In the genomic region with DNA sequence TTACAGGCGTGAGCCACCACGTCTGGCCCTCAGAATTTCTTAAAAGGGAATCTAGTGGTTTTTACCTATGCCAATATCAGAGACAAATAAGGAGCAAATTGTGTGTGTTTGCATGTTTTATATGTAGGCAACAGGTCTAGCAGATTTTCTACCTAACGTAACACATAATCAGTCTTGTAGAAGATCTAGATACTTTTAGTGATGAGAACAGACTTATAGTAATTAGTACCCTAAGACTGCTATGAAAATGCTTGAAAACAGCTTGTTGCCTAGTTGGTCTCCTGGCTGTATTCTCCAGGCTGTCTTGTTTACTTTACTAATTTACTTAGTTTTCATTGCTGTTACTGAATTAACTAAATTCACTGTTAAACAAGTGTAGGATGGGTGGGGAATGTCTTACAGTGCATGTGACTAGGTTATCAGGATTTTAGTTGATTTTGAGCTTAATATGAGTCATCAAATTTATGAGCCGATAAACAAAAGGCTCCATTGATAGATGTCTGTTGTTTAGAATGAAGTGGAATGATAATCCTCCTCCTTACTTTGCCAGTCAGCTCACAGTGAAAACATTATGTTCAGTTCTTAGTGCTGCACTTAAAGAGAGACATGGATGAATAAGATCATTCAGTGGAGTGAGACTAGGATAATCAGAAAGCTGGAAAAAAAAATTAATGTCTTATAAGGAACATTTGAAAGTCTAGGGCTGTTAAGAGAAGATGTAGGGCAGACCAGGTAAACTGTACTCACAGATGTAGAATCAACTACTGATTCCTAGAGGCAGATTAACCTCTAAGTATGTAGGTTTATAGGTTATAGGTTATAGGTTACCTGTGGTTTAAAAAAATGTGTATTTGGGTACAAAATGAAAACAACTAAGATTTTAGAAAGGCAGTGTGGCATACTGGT, we compare ENCODE assay signal across 10 cellular contexts. TPM values are rescaled to one million over a fixed set of nuclear protein-coding genes. Genes with fewer than 3 reads are reported as not detected.
DNase-seq lines count a peak whose midpoint lies in the region; ATAC-seq and TF ChIP-seq lines count a peak whose summit lies in the region.
"Had no signal": no experiment of that assay in that cellular context is flagged by ENCODE, and none has a peak within 500 bp of the region (broad histone marks: within the 10 kb centered on the region; RNA-seq: fewer than 3 reads in every experiment).

No MANE protein-coding gene starts in this region.

- H3K36me3 ChIP-seq in breast epithelium (no peaks in the 10 kb centered on the region), mesodermal cell (ENCODE audit: control insufficient read depth, insufficient read depth, low read length) (peaks cover 22% of the 10 kb centered on the region)

- H3K4me1 ChIP-seq in breast epithelium (peaks cover 0 to 6% of the 10 kb centered on the region in 2 donors), mesodermal cell (ENCODE audit: control insufficient read depth, insufficient read depth, low read length, poor library complexity, severe bottlenecking) (peaks cover 11% of the 10 kb centered on the region)

- TF ChIP-seq EP300 in Ishikawa (IDR thresholded peaks at IDR 0.05; ENCODE audit: borderline replicate concordance): peak; percentile 42; the same call in 1 of the 2 replicates

- no peak for TF ChIP-seq RAD21 in Ishikawa (IDR thresholded peaks at IDR 0.05; ENCODE audit: low read depth)

- no peak for TF ChIP-seq CTCF in 22Rv1 (IDR thresholded peaks at IDR 0.05)
- TF ChIP-seq CTCF in breast epithelium (IDR thresholded peaks at IDR 0.05): no peak

- H3K27ac ChIP-seq in 22Rv1 (peak overlapping the region; percentile 51), breast epithelium (peak overlapping the region; percentile 27 to 58), mesodermal cell (ENCODE audit: low read depth, low read length, severe bottlenecking) (peak overlapping the region; percentile 73)

- intact Hi-C loops in breast epithelium (cut with DNase I; ENCODE audit: low total_unique reads): no loop called here

- 86% methylated on average over 1 of the region's 4 CpGs; no CpG with 5 or more reads in 1 of the 2 experiments for WGBS in mesodermal cell (ENCODE audit: insufficient coverage in 2 of 2), 2 experiments

- no peaks in the 10 kb centered on the region for H3K27me3 ChIP-seq in breast epithelium

- TF ChIP-seq POLR2A in breast epithelium (IDR thresholded peaks at IDR 0.05): no peak

- DNase-seq in breast epithelium (ENCODE audit: low spot score in 2 of 2): no peak
- no peak for DNase-seq in NCI-H1417 treated with DMSO at 0.1 percent for 48 hours (lab: John Stamatoyannopoulos, UW)
- DNase-seq: NCI-H1694 treated with DMSO at 0.1 percent for 48 hours had no signal

- ATAC-seq in GM19395 (IDR thresholded peaks at IDR 0.05; ENCODE audit: unreplicated experiment) (no peak), GM21717 (IDR thresholded peaks at IDR 0.05; ENCODE audit: unreplicated experiment) (no peak), HG02870 (IDR thresholded peaks at IDR 0.05; ENCODE audit: unreplicated experiment) (no peak)

- H3K4me3 ChIP-seq in breast epithelium: no peak overlapping the region
- no peak overlapping the region for H3K4me3 ChIP-seq in mesodermal cell (ENCODE audit: extremely low read depth, insufficient read depth, low read length, poor library complexity, severe bottlenecking)

- H3K9me3 ChIP-seq in breast epithelium: no peaks in the 10 kb centered on the region
- H3K9me3 ChIP-seq in mesodermal cell (ENCODE audit: control insufficient read depth, low read length): no peaks in the 10 kb centered on the region

TF ChIP-seq in Ishikawa, 13 proteins besides CTCF, POLR2A, EP300 and RAD21:
- TF ChIP-seq ZBTB7A (IDR thresholded peaks at IDR 0.05; ENCODE audit: low read depth) (no peak), TCF12 (IDR thresholded peaks at IDR 0.05; ENCODE audit: low read depth) (0 out of 2 replicates have a peak, but pooled peaks have one; percentile 21)

RNA-seq across cellular contexts. Expression of a gene that starts 22.4 kb away (rescaled TPM):
- 10 to 100 TPM; 10.9 to 23.4 (median 20.6) TPM for total RNA-seq in breast epithelium
- polyA plus RNA-seq in mesodermal cell (2013, experiment 1 of 2): 24.8 TPM
- 29.0 TPM for polyA plus RNA-seq in mesodermal cell (2013, experiment 2 of 2)

RNA-seq across cellular contexts. Expression of a gene that starts 58.2 kb away (rescaled TPM):
- under 1 TPM in 1 of 3 donors, not detected in 2; 0.33 TPM for total RNA-seq in breast epithelium
- polyA plus RNA-seq in mesodermal cell (2013, experiment 1 of 2): not detected
- not detected for polyA plus RNA-seq in mesodermal cell (2013, experiment 2 of 2)
- total RNA-seq: pulmonary artery endothelial cell had no signal
